ENCODE assay signal across 2 cellular contexts in genomic region chr12:113452458-113452857, GRCh38.
TF ChIP-seq lines count a peak whose summit lies in the region.

No MANE protein-coding gene starts in this region.

TF ChIP-seq in HepG2, 621 proteins besides CTCF, POLR2A, EP300 and RAD21:
- no peak for TF ChIP-seq SP4 (CRISPR knock-in tag; IDR thresholded peaks at IDR 0.05)
- TF ChIP-seq ZMYM3 (CRISPR knock-in tag; IDR thresholded peaks at IDR 0.05): peak; percentile 42; the same call in 1 of the 2 replicates
- no peak for TF ChIP-seq PHF8 (CRISPR knock-in tag; IDR thresholded peaks at IDR 0.05)
- no peak for TF ChIP-seq MYPOP (CRISPR knock-in tag; IDR thresholded peaks at IDR 0.05)
- TF ChIP-seq ZNF768 (CRISPR knock-in tag; IDR thresholded peaks at IDR 0.05): peak; percentile 90

TF ChIP-seq in H1, 55 proteins besides CTCF, POLR2A, EP300 and RAD21:
- TF ChIP-seq TCF12 (IDR thresholded peaks at IDR 0.05; ENCODE audit: low read depth, low read length): no peak
- TF ChIP-seq HDAC2 (IDR thresholded peaks at IDR 0.05; ENCODE audit: borderline replicate concordance in 1 of 2, low read depth in 2 of 2, low read length in 2 of 2): peak in 1 of 2 experiments; percentile 34; a peak in 1 of 4 replicates
- peak; percentile 69 for TF ChIP-seq KDM1A (IDR thresholded peaks at IDR 0.05; ENCODE audit: borderline replicate concordance, low read length)
- no peak for TF ChIP-seq MAFK (IDR thresholded peaks at IDR 0.05; ENCODE audit: low read depth, low read length)
